Comparison of ENCODE assay signal across 28 cellular contexts in the genomic region with DNA sequence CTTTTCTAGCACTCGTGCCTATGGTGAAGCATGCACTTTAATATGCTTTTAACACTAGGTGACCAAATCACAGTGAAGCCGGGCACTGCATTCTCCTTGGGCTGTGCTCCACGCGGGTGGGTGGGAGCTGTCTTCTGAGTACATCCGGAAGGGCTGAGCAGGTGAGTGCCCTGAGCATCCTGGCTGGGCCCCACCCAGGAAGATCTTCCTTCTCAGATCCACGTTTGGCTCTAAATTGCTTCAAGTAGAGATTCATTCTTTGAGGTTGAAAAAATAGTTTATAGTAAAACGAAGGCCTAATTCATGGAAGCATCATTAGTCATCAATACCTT.
"Had no signal": no experiment of that assay in that cellular context is flagged by ENCODE, and none has a peak within 500 bp of the region (broad histone marks: within the 10 kb centered on the region; RNA-seq: fewer than 3 reads in every experiment).

No MANE protein-coding gene starts in this region.

- H3K27me3 Mint-ChIP-seq: activated CD4-positive, alpha-beta T cell treated with anti-CD3 and anti-CD28 coated beads, Interleukin-2, amount 10 ng/mL, durations not matched to agents 24 days and 14 days; activated naive CD4-positive, alpha-beta T cell treated with anti-CD3 and anti-CD28 coated beads, Interleukin-2, amount 50 U/mL, for 24 hours; T-cell had no signal

- H3K9me3 Mint-ChIP-seq: activated CD4-positive, alpha-beta T cell treated with anti-CD3 and anti-CD28 coated beads, Interleukin-2, amount 10 ng/mL, durations not matched to agents 24 days and 14 days; activated naive CD4-positive, alpha-beta T cell treated with anti-CD3 and anti-CD28 coated beads, Interleukin-2, amount 50 U/mL, for 24 hours; activated T-cell treated with anti-CD3 and anti-CD28 coated beads, Interleukin-2, amount 50 U/mL, for 4 hours; T-cell had no signal

- H3K4me3 Mint-ChIP-seq: activated CD4-positive, alpha-beta T cell treated with anti-CD3 and anti-CD28 coated beads, Interleukin-2, amount 10 ng/mL, durations not matched to agents 24 days and 14 days; activated naive CD4-positive, alpha-beta T cell treated with anti-CD3 and anti-CD28 coated beads, Interleukin-2, amount 50 U/mL, for 24 hours; activated T-cell treated with anti-CD3 and anti-CD28 coated beads, Interleukin-2, amount 50 U/mL, for 4 hours; T-cell had no signal

- DNase-seq: activated CD4-positive, alpha-beta T cell treated with anti-CD3 and anti-CD28 coated beads, Interleukin-2, amount 10 ng/mL, durations not matched to agents 24 days and 14 days; activated CD4-positive, alpha-beta T cell treated with anti-CD3 and anti-CD28 coated beads, Interleukin-2, amount 50 U/mL, for 4 hours; activated CD8-positive, alpha-beta memory T cell treated with anti-CD3 and anti-CD28 coated beads, Interleukin-2, amount 50 U/mL, for 4 hours; activated naive CD4-positive, alpha-beta T cell; activated T-cell treated with anti-CD3 and anti-CD28 coated beads for 4 hours; activated T-cell treated with anti-CD3 and anti-CD28 coated beads, Interleukin-2, amount 50 U/mL, for 4 hours; body of pancreas; MM.1S; NCI-H1092; NCI-H1436 treated with DMSO at 0.1 percent for 48 hours; NCI-H1694 treated with DMSO at 0.1 percent for 48 hours; NCI-H2029; NCI-H345; NCI-H524 treated with DMSO at 0.1 percent for 48 hours; NCI-H748 treated with DMSO at 0.1 percent for 48 hours; NK-92 treated with Interleukin-12 subunit alpha and Interleukin-12 subunit beta, amount 100 ng/mL, for 24 hours; PC-3; Peyer's patch; RPMI8226; SIG-M5; T-cell; T1000 had no signal

- H3K27ac ChIP-seq: adrenal gland, body of pancreas, breast epithelium, KMS-11, Peyer's patch had no signal

- ATAC-seq: activated T-cell treated with anti-CD3 and anti-CD28 coated beads, Interleukin-2, amount 50 U/mL, for 4 hours; body of pancreas; Right ventricle myocardium inferior; SK-N-SH treated with all-trans-retinoic acid at 6 μM for 48 hours had no signal

- H3K36me3 Mint-ChIP-seq: activated naive CD4-positive, alpha-beta T cell treated with anti-CD3 and anti-CD28 coated beads, Interleukin-2, amount 50 U/mL, for 24 hours had no signal
